ENCODE assay signal across 8 cellular contexts in the genomic region with DNA sequence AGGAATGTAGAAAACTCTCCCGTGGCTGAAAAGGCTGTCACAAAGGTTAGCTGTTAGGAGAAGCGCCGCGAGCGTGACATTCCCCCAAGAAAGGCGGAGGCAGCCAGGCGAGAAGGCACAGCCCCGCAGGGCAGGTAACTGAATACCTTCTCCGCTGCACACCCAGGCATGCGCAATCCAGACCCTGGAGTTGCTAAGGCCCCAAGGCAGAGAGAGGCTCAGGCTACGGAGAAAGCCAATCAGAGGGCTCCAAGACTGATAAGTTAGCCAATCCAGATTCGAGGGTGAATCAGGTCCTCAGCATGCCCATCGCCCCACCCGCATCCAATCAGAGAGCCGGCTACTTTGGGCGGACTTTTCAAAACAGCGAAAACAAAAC. TPM values are rescaled to one million over a fixed set of nuclear protein-coding genes. Genes with fewer than 3 reads are reported as not detected.
DNase-seq lines count a peak whose midpoint lies in the region; ATAC-seq and TF ChIP-seq lines count a peak whose summit lies in the region.

No MANE protein-coding gene starts in this region.

- H3K4me3 Mint-ChIP-seq in CD8-positive, alpha-beta T cell = peak overlapping the region; percentile 100
- peak overlapping the region; percentile 98 for H3K4me3 Mint-ChIP-seq in activated CD4-positive, alpha-beta memory T cell treated with anti-CD3 and anti-CD28 coated beads, Interleukin-2, amount 10 ng/mL, durations not matched to agents 7 days and 5 days

- peaks cover 16% of the 10 kb centered on the region for H3K36me3 Mint-ChIP-seq in CD8-positive, alpha-beta T cell
- peaks cover 33% of the 10 kb centered on the region for H3K36me3 Mint-ChIP-seq in activated CD4-positive, alpha-beta memory T cell treated with anti-CD3 and anti-CD28 coated beads, Interleukin-2, amount 10 ng/mL, durations not matched to agents 7 days and 5 days (ENCODE audit: low read depth)

- peaks cover 21% of the 10 kb centered on the region for H3K4me1 ChIP-seq in CD8-positive, alpha-beta T cell (ENCODE audit: insufficient read depth, low read length)
- H3K4me1 ChIP-seq in effector memory CD4-positive, alpha-beta T cell (ENCODE audit: control insufficient read depth, insufficient read depth, low read length, poor library complexity, severe bottlenecking) = no peaks in the 10 kb centered on the region

- H3K9me3 ChIP-seq in CD8-positive, alpha-beta T cell (ENCODE audit: low read length) = no peaks in the 10 kb centered on the region
- no peaks in the 10 kb centered on the region for H3K9me3 ChIP-seq in effector memory CD4-positive, alpha-beta T cell (ENCODE audit: control insufficient read depth, low read length)

- peaks cover 39% of the 10 kb centered on the region for H3K4me1 Mint-ChIP-seq in CD8-positive, alpha-beta T cell (ENCODE audit: low read depth)
- peaks cover 43% of the 10 kb centered on the region for H3K4me1 Mint-ChIP-seq in activated CD4-positive, alpha-beta memory T cell treated with anti-CD3 and anti-CD28 coated beads, Interleukin-2, amount 10 ng/mL, durations not matched to agents 7 days and 5 days

- no peak for TF ChIP-seq CTCF in CD8-positive, alpha-beta T cell (IDR thresholded peaks at IDR 0.05)

- intact Hi-C loops in CD8-positive, alpha-beta T cell (cut with DNase I, micrococcal nuclease) = loop anchor here (1.0 to 10.0 kb wide), 18 partner anchors 37 to 1781 kb away; a partner anchor contains a TSS

- DNase-seq in CD8-positive, alpha-beta T cell = peak in 6 of 7 experiments; percentile 91 to 98 (median 96)
- DNase-seq in NCI-H82 (lab: John Stamatoyannopoulos, UW) (peak; percentile 99), lung microvascular endothelial cell (ENCODE audit: low read depth in 2 of 2) (peak; percentile 99)
- peak; percentile 97 for DNase-seq in activated CD4-positive, alpha-beta memory T cell treated with anti-CD3 and anti-CD28 coated beads, Interleukin-2, amount 10 ng/mL, durations not matched to agents 7 days and 5 days
- peak; percentile 96 to 98 (median 97) for DNase-seq in effector memory CD4-positive, alpha-beta T cell
- peak; percentile 95 for DNase-seq in stimulated activated CD8-positive, alpha-beta memory T cell treated with anti-CD3 and anti-CD28 coated beads, Interleukin-12 subunit alpha, Interleukin-12 subunit beta, amount 100 ng/mL, for 1 hour (ENCODE audit: low read depth)

- no peaks in the 10 kb centered on the region for H3K27me3 Mint-ChIP-seq in CD8-positive, alpha-beta T cell (ENCODE audit: low read depth)
- no peaks in the 10 kb centered on the region for H3K27me3 Mint-ChIP-seq in activated CD4-positive, alpha-beta memory T cell treated with anti-CD3 and anti-CD28 coated beads, Interleukin-2, amount 10 ng/mL, durations not matched to agents 7 days and 5 days

- ATAC-seq in CD8-positive, alpha-beta T cell = peak; percentile 93
- ATAC-seq in GM19452 (IDR thresholded peaks at IDR 0.05; ENCODE audit: unreplicated experiment) (peak; percentile 84), HG03575 (IDR thresholded peaks at IDR 0.05; ENCODE audit: extremely low read depth, insufficient number of reproducible peaks, low FRiP score, unreplicated experiment) (peak; percentile 90)

- no peaks in the 10 kb centered on the region for H3K27me3 ChIP-seq in CD8-positive, alpha-beta T cell (ENCODE audit: insufficient read depth, low read length)
- H3K27me3 ChIP-seq in effector memory CD4-positive, alpha-beta T cell (replicated peaks; ENCODE audit: control insufficient read depth, insufficient read depth, low read length, poor library complexity, severe bottlenecking) = no peaks in the 10 kb centered on the region

- no peaks in the 10 kb centered on the region for H3K36me3 ChIP-seq in CD8-positive, alpha-beta T cell (ENCODE audit: insufficient read depth, low read length)
- H3K36me3 ChIP-seq in effector memory CD4-positive, alpha-beta T cell (ENCODE audit: control insufficient read depth, insufficient read depth, low read length) = no peaks in the 10 kb centered on the region

- CTCF ChIA-PET in CD8-positive, alpha-beta T cell (lab: Charles Lee) = interaction anchor here (1.5 to 4.1 kb wide), 3 partner anchors 47 to 61 kb away, joined by 4 to 21 read pairs (median 14); no protein-coding TSS in a partner anchor
- CTCF ChIA-PET in activated CD4-positive, alpha-beta memory T cell treated with anti-CD3 and anti-CD28 coated beads, Interleukin-2, amount 10 ng/mL, durations not matched to agents 7 days and 5 days (lab: Charles Lee) = interaction anchor here (0.6 to 1.9 kb wide), 2 partner anchors 61 to 84 kb away, joined by 7 to 9 read pairs; no protein-coding TSS in a partner anchor

- peak overlapping the region; percentile 93 for H3K4me3 ChIP-seq in CD8-positive, alpha-beta T cell (ENCODE audit: low read depth, low read length)
- peak overlapping the region; percentile 100 for H3K4me3 ChIP-seq in effector memory CD4-positive, alpha-beta T cell (ENCODE audit: insufficient read depth, low read depth, low read length, poor library complexity, severe bottlenecking)

- POLR2A ChIA-PET in CD8-positive, alpha-beta T cell (lab: Charles Lee) = interaction anchor here (0.6 to 4.1 kb wide), 8 partner anchors 9 to 706 kb away, joined by 3 to 20 read pairs (median 3); a partner anchor contains a TSS
- POLR2A ChIA-PET in activated CD4-positive, alpha-beta memory T cell treated with anti-CD3 and anti-CD28 coated beads, Interleukin-2, amount 10 ng/mL, durations not matched to agents 7 days and 5 days (lab: Charles Lee) = interaction anchor here (0.6 to 7.1 kb wide), 9 partner anchors 9 to 80 kb away, joined by 3 to 79 read pairs (median 4); a partner anchor contains a TSS

- H3K27ac Mint-ChIP-seq in CD8-positive, alpha-beta T cell = peak overlapping the region; percentile 99
- peak overlapping the region; percentile 90 for H3K27ac Mint-ChIP-seq in activated CD4-positive, alpha-beta memory T cell treated with anti-CD3 and anti-CD28 coated beads, Interleukin-2, amount 10 ng/mL, durations not matched to agents 7 days and 5 days

- H3K9me3 Mint-ChIP-seq in CD8-positive, alpha-beta T cell = no peaks in the 10 kb centered on the region
- H3K9me3 Mint-ChIP-seq in activated CD4-positive, alpha-beta memory T cell treated with anti-CD3 and anti-CD28 coated beads, Interleukin-2, amount 10 ng/mL, durations not matched to agents 7 days and 5 days = no peaks in the 10 kb centered on the region

- peak overlapping the region; percentile 62 for H3K27ac ChIP-seq in CD8-positive, alpha-beta T cell (ENCODE audit: low read depth, low read length)
- peak overlapping the region; percentile 79 for H3K27ac ChIP-seq in effector memory CD4-positive, alpha-beta T cell (ENCODE audit: insufficient read depth, low read length, poor library complexity, severe bottlenecking)

RNA-seq across cellular contexts. Expression of a gene that starts 0.5 kb away (rescaled TPM):
- 10 to 100 TPM; 30.9 to 32.0 TPM for total RNA-seq in CD8-positive, alpha-beta T cell
- total RNA-seq in activated CD4-positive, alpha-beta memory T cell treated with anti-CD3 and anti-CD28 coated beads, Interleukin-2, amount 10 ng/mL, durations not matched to agents 7 days and 5 days = 10 to 100 TPM; 48.7 to 50.4 TPM
- 12.6 and 17.3 TPM in 2 replicates for total RNA-seq in lung microvascular endothelial cell

Comparison
In these comparisons a context has a peak if more than half of its experiments do, and no peak if none do; other contexts are left out.
1. Peak in every context shown above with its lines: DNase-seq, ATAC-seq, H3K4me3 ChIP-seq and H3K27ac ChIP-seq.